9 cellular contexts compared by ENCODE assay signal in genomic region chr7:158809596-158809995, GRCh38. TPM values are rescaled to one million over a fixed set of nuclear protein-coding genes. Genes with fewer than 3 reads are reported as not detected.
A peak's percentile ranks its signal among the peaks of the same experiment; 100 is the strongest.
DNase-seq lines count a peak whose midpoint lies in the region; ATAC-seq and TF ChIP-seq lines count a peak whose summit lies in the region.
"Had no signal": no experiment of that assay in that cellular context is flagged by ENCODE, and none has a peak within 500 bp of the region (broad histone marks: within the 10 kb centered on the region; RNA-seq: fewer than 3 reads in every experiment).

No MANE protein-coding gene starts in this region.

- H3K36me3 ChIP-seq in psoas muscle (ENCODE audit: insufficient read depth in 1 of 2, low read depth in 1 of 2): peaks cover 3 to 6% of the 10 kb centered on the region in 2 donors

- 72 to 85% (median 79%) methylated on average over 1 of the region's 1 CpG for WGBS in psoas muscle, 3 donors

- no peaks in the 10 kb centered on the region for H3K9me3 ChIP-seq in psoas muscle

- H3K27me3 Mint-ChIP-seq in activated T-helper 2 cell treated with anti-CD3 and anti-CD28 coated beads, Interferon-gamma antibody, Interleukin-2, Interleukin-4, amounts not matched to agents 10 μg/mL and 5 μg/mL and 100 μg/mL, durations not matched to agents 14 hours and 24 hours and 36 hours (ENCODE audit: low read depth): no peaks in the 10 kb centered on the region
- H3K27me3 Mint-ChIP-seq: central memory CD8-positive, alpha-beta T cell had no signal

- H3K4me3 Mint-ChIP-seq in activated T-helper 2 cell treated with anti-CD3 and anti-CD28 coated beads, Interferon-gamma antibody, Interleukin-2, Interleukin-4, amounts not matched to agents 10 μg/mL and 5 μg/mL and 100 μg/mL, durations not matched to agents 14 hours and 24 hours and 36 hours (ENCODE audit: low read depth): no peak overlapping the region
- H3K4me3 Mint-ChIP-seq: central memory CD8-positive, alpha-beta T cell had no signal

- peak overlapping the region; percentile 58 for H3K27ac Mint-ChIP-seq in activated T-helper 2 cell treated with anti-CD3 and anti-CD28 coated beads, Interferon-gamma antibody, Interleukin-2, Interleukin-4, amounts not matched to agents 10 μg/mL and 5 μg/mL and 100 μg/mL, durations not matched to agents 14 hours and 24 hours and 36 hours

- no peak overlapping the region for H3K4me3 ChIP-seq in psoas muscle

- intact Hi-C loops in activated T-helper 2 cell treated with anti-CD3 and anti-CD28 coated beads, Interferon-gamma antibody, Interleukin-2, Interleukin-4, amounts not matched to agents 10 μg/mL and 5 μg/mL and 100 μg/mL, durations not matched to agents 14 hours and 24 hours and 36 hours (cut with micrococcal nuclease): no loop called here
- intact Hi-C loops in head of caudate nucleus (cut with DNase I): no loop called here
- intact Hi-C loops in psoas muscle (cut with DNase I): no loop called here

- peak; percentile 37 to 39 for DNase-seq in AML-193 (lab: John Stamatoyannopoulos, UW)
- peak; percentile 17 for DNase-seq in GM19238 (ENCODE audit: insufficient read length, low spot score)
- no peak for DNase-seq in activated T-helper 2 cell treated with anti-CD3 and anti-CD28 coated beads, Interferon-gamma antibody, Interleukin-2, Interleukin-4, amounts not matched to agents 10 μg/mL and 5 μg/mL and 100 μg/mL, durations not matched to agents 14 hours and 24 hours and 36 hours (ENCODE audit: low spot score)
- no peak for DNase-seq in head of caudate nucleus
- no peak for DNase-seq in psoas muscle
- no peak for DNase-seq in kidney tubule cell (ENCODE audit: low spot score)
- no peak for DNase-seq in putamen (ENCODE audit: low spot score)

- peaks cover 14% of the 10 kb centered on the region for H3K4me1 ChIP-seq in psoas muscle

- no peak overlapping the region for H3K27ac ChIP-seq in psoas muscle

- ATAC-seq in HG03097 (IDR thresholded peaks at IDR 0.05; ENCODE audit: low FRiP score, unreplicated experiment) (peak; percentile 81), psoas muscle (no peak)

- peaks cover 57% of the 10 kb centered on the region for H3K4me1 Mint-ChIP-seq in activated T-helper 2 cell treated with anti-CD3 and anti-CD28 coated beads, Interferon-gamma antibody, Interleukin-2, Interleukin-4, amounts not matched to agents 10 μg/mL and 5 μg/mL and 100 μg/mL, durations not matched to agents 14 hours and 24 hours and 36 hours (ENCODE audit: low read depth)

- no peak for TF ChIP-seq CTCF in psoas muscle (IDR thresholded peaks at IDR 0.05)

- peaks cover 78% of the 10 kb centered on the region for H3K36me3 Mint-ChIP-seq in activated T-helper 2 cell treated with anti-CD3 and anti-CD28 coated beads, Interferon-gamma antibody, Interleukin-2, Interleukin-4, amounts not matched to agents 10 μg/mL and 5 μg/mL and 100 μg/mL, durations not matched to agents 14 hours and 24 hours and 36 hours (ENCODE audit: low read depth)

- H3K9me3 Mint-ChIP-seq in activated T-helper 2 cell treated with anti-CD3 and anti-CD28 coated beads, Interferon-gamma antibody, Interleukin-2, Interleukin-4, amounts not matched to agents 10 μg/mL and 5 μg/mL and 100 μg/mL, durations not matched to agents 14 hours and 24 hours and 36 hours: peaks cover 7% of the 10 kb centered on the region

- H3K27me3 ChIP-seq in psoas muscle (ENCODE audit: insufficient read depth in 3 of 3, low read length in 2 of 3): no peaks in the 10 kb centered on the region

RNA-seq across cellular contexts. Expression of gene ESYT2, which starts 19.7 kb away (rescaled TPM):
- total RNA-seq in activated T-helper 2 cell treated with anti-CD3 and anti-CD28 coated beads, Interferon-gamma antibody, Interleukin-2, Interleukin-4, amounts not matched to agents 10 μg/mL and 5 μg/mL and 100 μg/mL, durations not matched to agents 14 hours and 24 hours and 36 hours: 62.4 and 64.2 TPM in 2 replicates
- total RNA-seq in psoas muscle: 10 to 100 TPM; 35.9 to 63.4 (median 54.1) TPM
- 10 to 100 TPM; 27.5 to 44.0 (median 28.5) TPM for polyA plus RNA-seq in psoas muscle

RNA-seq across cellular contexts. Expression of gene DYNC2I1, which starts 46.8 kb away (rescaled TPM):
- total RNA-seq in activated T-helper 2 cell treated with anti-CD3 and anti-CD28 coated beads, Interferon-gamma antibody, Interleukin-2, Interleukin-4, amounts not matched to agents 10 μg/mL and 5 μg/mL and 100 μg/mL, durations not matched to agents 14 hours and 24 hours and 36 hours: 13.6 and 14.9 TPM in 2 replicates
- 10 to 100 TPM; 11.1 to 23.6 (median 18.2) TPM for total RNA-seq in psoas muscle
- 10 to 100 TPM in 2 of 3 donors, 1 to 10 TPM in 1; 9.7 to 18.1 (median 10.0) TPM for polyA plus RNA-seq in psoas muscle

Comparison
In these comparisons a context has a peak if more than half of its experiments do, and no peak if none do; other contexts are left out.
1. DNase-seq: peak in AML-193 (2 of 2) and GM19238 (single experiment); none in activated T-helper 2 cell treated with anti-CD3 and anti-CD28 coated beads, Interferon-gamma antibody, Interleukin-2, Interleukin-4, amounts not matched to agents 10 μg/mL and 5 μg/mL and 100 μg/mL, durations not matched to agents 14 hours and 24 hours and 36 hours (single experiment), head of caudate nucleus (0 of 42), psoas muscle (0 of 2), kidney tubule cell (single experiment) and putamen (single experiment).